Comparison of ENCODE assay signal across 24 cellular contexts in the genomic region with DNA sequence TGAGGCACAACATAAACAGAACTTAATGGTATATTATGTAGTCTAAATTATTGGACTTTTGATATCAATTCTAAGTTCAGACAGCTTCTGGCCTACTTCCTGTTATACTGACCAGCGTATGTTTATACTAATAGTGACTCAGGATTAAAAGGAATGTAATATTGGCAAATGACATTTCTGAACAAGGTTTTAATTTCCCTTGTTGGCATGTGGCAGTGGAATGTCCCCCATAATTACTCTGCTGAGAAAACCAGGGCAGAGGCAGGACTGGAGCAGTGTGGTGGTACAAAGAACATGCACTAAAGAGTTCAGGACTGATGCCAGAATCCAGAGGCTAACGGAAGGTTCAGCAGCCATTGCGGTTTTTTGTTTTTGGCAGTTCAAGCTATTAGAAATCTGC.
DNase-seq lines count a peak whose midpoint lies in the region; ATAC-seq, FAIRE-seq and TF ChIP-seq lines count a peak whose summit lies in the region.
"Had no signal": no experiment of that assay in that cellular context is flagged by ENCODE, and none has a peak within 500 bp of the region (broad histone marks: within the 10 kb centered on the region; RNA-seq: fewer than 3 reads in every experiment).

No MANE protein-coding gene starts in this region.

- no peak overlapping the region for H3K9ac ChIP-seq in PC-3 (ENCODE audit: low read length)
- H3K9ac ChIP-seq: BLaER1 treated with 17β-estradiol and CSF1 and Interleukin-3, amounts not matched to agents 10 nM and 100 nM; KMS-11 had no signal

- H3K4me3 Mint-ChIP-seq in Calu3 (ENCODE audit: low read depth, unreplicated experiment) (no peak overlapping the region), type B pancreatic cell (no peak overlapping the region)
- H3K4me3 Mint-ChIP-seq: activated CD8-positive, alpha-beta T cell treated with anti-CD3 and anti-CD28 coated beads, Interleukin-2, amount 10 ng/mL, durations not matched to agents 7 days and 5 days; activated T-helper 1 cell treated with anti-CD3 and anti-CD28 coated beads, Interleukin-12 subunit alpha, Interleukin-12 subunit beta, Interleukin-2, Interleukin-4 antibody, amounts not matched to agents 30 ng/mL and 10 ng/mL and 1 ng/mL, durations not matched to agents 14 hours and 24 hours and 36 hours; stimulated activated memory B cell treated with anti-CD40 and anti-IgM and Interleukin-4, amounts not matched to agents 10 μg/mL and 1 μg/mL and 100 μg/mL, for 72 hours had no signal

- H3K4me2 ChIP-seq in PC-3 (ENCODE audit: low read length): peak overlapping the region; percentile 21; the same call in 1 of the 2 replicates
- H3K4me2 ChIP-seq: KMS-11 had no signal

- WGBS in pancreas, 2 donors: 58 to 69% methylated on average over 3 of the region's 3 CpGs

- no peak for FAIRE-seq in pancreas (lab: Jason Lieb, UNC)
- FAIRE-seq: GM12878, urothelium cell line had no signal

- intact Hi-C loops in Calu3 (cut with micrococcal nuclease; ENCODE audit: unreplicated experiment) (loop anchor here (5.0 to 10.0 kb wide), 2 partner anchors 152 to 830 kb away; no protein-coding TSS in a partner anchor), PC-3 (cut with micrococcal nuclease) (no loop called here), pancreas (cut with DNase I) (no loop called here)

- H3K9me3 ChIP-seq in PC-3 (ENCODE audit: low read length) (no peaks in the 10 kb centered on the region), pancreas (no peaks in the 10 kb centered on the region)
- H3K9me3 ChIP-seq: BLaER1 treated with 17β-estradiol and CSF1 and Interleukin-3, amounts not matched to agents 10 nM and 100 nM; gastrocnemius medialis had no signal

- 0 out of 2 replicates have a peak overlapping the region, but pooled peaks have one; percentile 17 for H2AFZ ChIP-seq in PC-3 (ENCODE audit: low read length)

- POLR2A ChIA-PET in PC-3 (lab: Charles Lee; ENCODE audit: unreplicated experiment): no interaction called here

- H3K4me3 ChIP-seq in PC-3 (ENCODE audit: low read length) (no peak overlapping the region), pancreas (no peak overlapping the region)
- H3K4me3 ChIP-seq: BLaER1 treated with 17β-estradiol and CSF1 and Interleukin-3, amounts not matched to agents 10 nM and 100 nM; gastrocnemius medialis; GM12878; skin epidermis had no signal

- no peak overlapping the region for H3K27ac ChIP-seq in PC-3 (ENCODE audit: low read length)
- H3K27ac ChIP-seq in pancreas: peak overlapping the region in 1 of 4 donors; percentile 31
- H3K27ac ChIP-seq: gastrocnemius medialis, HL-60, KMS-11 had no signal

- H3K4me1 Mint-ChIP-seq in Calu3 (ENCODE audit: low read depth, unreplicated experiment): peaks cover 38% of the 10 kb centered on the region
- H3K4me1 Mint-ChIP-seq in type B pancreatic cell (ENCODE audit: unreplicated experiment): no peaks in the 10 kb centered on the region
- H3K4me1 Mint-ChIP-seq: stimulated activated memory B cell treated with anti-CD40 and anti-IgM and Interleukin-4, amounts not matched to agents 10 μg/mL and 1 μg/mL and 100 μg/mL, for 72 hours had no signal

- H3K36me3 ChIP-seq in PC-3 (ENCODE audit: low read depth, low read length) (no peaks in the 10 kb centered on the region), pancreas (no peaks in the 10 kb centered on the region)
- H3K36me3 ChIP-seq: BLaER1 treated with 17β-estradiol and CSF1 and Interleukin-3, amounts not matched to agents 10 nM and 100 nM; gastrocnemius medialis had no signal

- H3K9me3 Mint-ChIP-seq in Calu3 (ENCODE audit: low read depth, unreplicated experiment) (no peaks in the 10 kb centered on the region), type B pancreatic cell (no peaks in the 10 kb centered on the region)
- H3K9me3 Mint-ChIP-seq: activated T-helper 1 cell treated with anti-CD3 and anti-CD28 coated beads, Interleukin-12 subunit alpha, Interleukin-12 subunit beta, Interleukin-2, Interleukin-4 antibody, amounts not matched to agents 30 ng/mL and 10 ng/mL and 1 ng/mL, durations not matched to agents 14 hours and 24 hours and 36 hours; stimulated activated memory B cell treated with anti-CD40 and anti-IgM and Interleukin-4, amounts not matched to agents 10 μg/mL and 1 μg/mL and 100 μg/mL, for 72 hours had no signal

- H4K20me1 ChIP-seq in PC-3 (ENCODE audit: low read length): no peaks in the 10 kb centered on the region
- H4K20me1 ChIP-seq: BLaER1 treated with 17β-estradiol and CSF1 and Interleukin-3, amounts not matched to agents 10 nM and 100 nM had no signal

- CTCF ChIA-PET in Calu3 (lab: Charles Lee): no interaction called here
- CTCF ChIA-PET in PC-3 (lab: Charles Lee): no interaction called here

- ATAC-seq in PC-3 (peak; percentile 49), pancreas (peak in 3 of 4 donors; percentile 25 to 47 (median 46)), GM18867 (IDR thresholded peaks at IDR 0.05; ENCODE audit: unreplicated experiment) (no peak), GM19463 (IDR thresholded peaks at IDR 0.05; ENCODE audit: unreplicated experiment) (no peak)
- ATAC-seq: activated CD8-positive, alpha-beta T cell treated with anti-CD3 and anti-CD28 coated beads, Interleukin-2, amount 10 ng/mL, durations not matched to agents 7 days and 5 days; gastrocnemius medialis; GM12878; HCT116; stimulated activated memory B cell treated with anti-CD40 and anti-IgM and Interleukin-4, amounts not matched to agents 10 μg/mL and 1 μg/mL and 100 μg/mL, for 72 hours had no signal

- no peaks in the 10 kb centered on the region for H3F3A ChIP-seq in PC-3 (ENCODE audit: low read length, unreplicated experiment)

- H3K27me3 ChIP-seq in PC-3 (ENCODE audit: low read length) (no peaks in the 10 kb centered on the region), pancreas (no peaks in the 10 kb centered on the region)
- H3K27me3 ChIP-seq: BLaER1 treated with 17β-estradiol and CSF1 and Interleukin-3, amounts not matched to agents 10 nM and 100 nM; gastrocnemius medialis had no signal

- H3K36me3 Mint-ChIP-seq in Calu3 (ENCODE audit: insufficient read depth, unreplicated experiment) (no peaks in the 10 kb centered on the region), type B pancreatic cell (no peaks in the 10 kb centered on the region)
- H3K36me3 Mint-ChIP-seq: stimulated activated memory B cell treated with anti-CD40 and anti-IgM and Interleukin-4, amounts not matched to agents 10 μg/mL and 1 μg/mL and 100 μg/mL, for 72 hours had no signal

- H3K27ac Mint-ChIP-seq in Calu3 (ENCODE audit: unreplicated experiment) (no peak overlapping the region), type B pancreatic cell (no peak overlapping the region)
- H3K27ac Mint-ChIP-seq: activated CD8-positive, alpha-beta T cell treated with anti-CD3 and anti-CD28 coated beads, Interleukin-2, amount 10 ng/mL, durations not matched to agents 7 days and 5 days; activated T-helper 1 cell treated with anti-CD3 and anti-CD28 coated beads, Interleukin-12 subunit alpha, Interleukin-12 subunit beta, Interleukin-2, Interleukin-4 antibody, amounts not matched to agents 30 ng/mL and 10 ng/mL and 1 ng/mL, durations not matched to agents 14 hours and 24 hours and 36 hours; stimulated activated memory B cell treated with anti-CD40 and anti-IgM and Interleukin-4, amounts not matched to agents 10 μg/mL and 1 μg/mL and 100 μg/mL, for 72 hours had no signal

- H3K79me2 ChIP-seq in PC-3 (ENCODE audit: low read length): no peaks in the 10 kb centered on the region

- BruUV-seq in Calu3 (replicated peaks; lab: Mats Ljungman, UMichigan) (no TSS peak), PC-3 (replicated peaks; lab: Mats Ljungman, UMichigan) (no TSS peak)

- TF ChIP-seq CTCF in Calu3 (IDR thresholded peaks at IDR 0.05; ENCODE audit: unreplicated experiment) (no peak), PC-3 (conservative IDR thresholded peaks at IDR 0.05; ENCODE audit: low read depth, low read length) (no peak), pancreas (IDR thresholded peaks at IDR 0.05) (no peak), type B pancreatic cell (conservative IDR thresholded peaks at IDR 0.05) (no peak)

- DNase-seq in Calu3 (peak; percentile 17), PC-3 (peak; percentile 58), dermis blood vessel endothelial cell (peak; percentile 79), pancreas (no peak), DMS53 (lab: John Stamatoyannopoulos, UW) (no peak), type B pancreatic cell (ENCODE audit: extremely low spot score, unreplicated experiment) (no peak)
- DNase-seq: activated CD8-positive, alpha-beta T cell treated with anti-CD3 and anti-CD28 coated beads, Interleukin-2, amount 10 ng/mL, durations not matched to agents 7 days and 5 days; amniotic stem cell; DND-41; effector CD4-positive, alpha-beta T cell; gastrocnemius medialis; NCI-H1417; NCI-H226 had no signal

- no peaks in the 10 kb centered on the region for H3K9me2 ChIP-seq in PC-3 (replicated peaks; ENCODE audit: low read length)

- H3K4me1 ChIP-seq in PC-3 (ENCODE audit: insufficient read depth, low read length) (peaks cover 22% of the 10 kb centered on the region), pancreas (peaks cover 0 to 3% (median 0%) of the 10 kb centered on the region in 3 donors)

- H3K27me3 Mint-ChIP-seq in Calu3 (ENCODE audit: unreplicated experiment): no peaks in the 10 kb centered on the region
- H3K27me3 Mint-ChIP-seq in type B pancreatic cell: no peaks in the 10 kb centered on the region

Comparison
In these comparisons a context has a peak if more than half of its experiments do, and no peak if none do; other contexts are left out.
1. DNase-seq: peak in Calu3 (single experiment), PC-3 (single experiment) and dermis blood vessel endothelial cell (single experiment); none in pancreas (0 of 6), DMS53 (single experiment) and type B pancreatic cell (single experiment).
2. ATAC-seq: peak in PC-3 (single experiment) and pancreas (3 of 4); none in GM18867 (single experiment) and GM19463 (single experiment).